8 cellular contexts compared by ENCODE assay signal in the genomic region with DNA sequence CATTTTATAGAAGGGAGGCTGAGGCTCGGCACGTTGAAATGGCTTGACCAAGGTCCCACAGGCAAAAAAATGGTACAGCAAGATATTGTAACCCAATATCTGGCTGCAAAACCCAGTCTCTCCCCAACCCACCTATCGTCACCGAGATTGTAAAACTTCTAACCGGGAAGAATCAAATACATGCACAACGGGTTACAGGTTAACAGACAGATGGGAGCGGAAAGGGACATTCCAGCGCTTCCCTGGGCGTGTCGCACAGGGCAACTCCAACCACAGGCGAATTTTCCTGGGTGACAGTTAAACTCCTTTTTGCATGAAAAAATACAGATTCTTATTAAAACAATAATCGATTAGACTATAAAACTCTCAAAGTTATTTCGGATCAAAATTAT. TPM values are rescaled to one million over a fixed set of nuclear protein-coding genes. Genes with fewer than 3 reads are reported as not detected.
DNase-seq lines count a peak whose midpoint lies in the region; ATAC-seq and TF ChIP-seq lines count a peak whose summit lies in the region.

No MANE protein-coding gene starts in this region.

- DNase-seq in BE2C = no peak
- DNase-seq in spleen = no peak
- no peak for DNase-seq in SHP77 treated with DMSO at 0.1 percent for 48 hours (lab: John Stamatoyannopoulos, UW)
- DNase-seq in nucleus accumbens (lab: John Stamatoyannopoulos, UW) = no peak

- WGBS in HUES64 = 2% methylated on average over 13 of the region's 13 CpGs
- 0 to 2% (median 0%) methylated on average over 13 of the region's 13 CpGs for WGBS in spleen, 5 donors

- H3K4me1 ChIP-seq in BE2C (no peaks in the 10 kb centered on the region), HUES64 (ENCODE audit: insufficient read depth, low read length) (peaks cover 19% of the 10 kb centered on the region; the same call in 1 of the 2 replicates), iPS-20b (ENCODE audit: insufficient read depth, low read length) (peaks cover 6% of the 10 kb centered on the region; the same call in 1 of the 2 replicates), spleen (peaks cover 17 to 64% (median 44%) of the 10 kb centered on the region in 6 donors)

- intact Hi-C loops in spleen (cut with DNase I; ENCODE audit: low total_unique reads) = loop anchor here (10.0 kb wide), 2 partner anchors 249 to 479 kb away; partner anchors contain the start of gene FGGY

- TF ChIP-seq CTCF in BE2C (IDR thresholded peaks at IDR 0.05; ENCODE audit: low read depth, low read length) (no peak), spleen (IDR thresholded peaks at IDR 0.05 in 8 of 11, conservative IDR thresholded peaks at IDR 0.05 in 3 of 11) (no peak)

- H3K36me3 ChIP-seq in BE2C (no peaks in the 10 kb centered on the region), HUES64 (ENCODE audit: insufficient read depth, low read length) (no peaks in the 10 kb centered on the region), iPS-20b (ENCODE audit: insufficient read depth, low read depth, low read length) (no peaks in the 10 kb centered on the region), spleen (no peaks in the 10 kb centered on the region)

- H3K9me3 ChIP-seq in BE2C (no peaks in the 10 kb centered on the region), HUES64 (ENCODE audit: insufficient read depth, low read depth, low read length) (no peaks in the 10 kb centered on the region), iPS-20b (ENCODE audit: insufficient read depth, low read depth, low read length) (no peaks in the 10 kb centered on the region), spleen (no peaks in the 10 kb centered on the region)

- ATAC-seq in GM19452 (IDR thresholded peaks at IDR 0.05; ENCODE audit: unreplicated experiment) = peak; percentile 7

- H3K9ac ChIP-seq in HUES64 (ENCODE audit: low read depth, low read length) (peak overlapping the region; percentile 34; the same call in 1 of the 2 replicates), iPS-20b (ENCODE audit: low read depth, low read length) (peak overlapping the region; percentile 29; the same call in 1 of the 2 replicates)

- peak overlapping the region; percentile 19; the same call in 1 of the 2 replicates for H3K27ac ChIP-seq in HUES64 (ENCODE audit: low read depth, low read length)
- H3K27ac ChIP-seq in angular gyrus (ENCODE audit: low read depth, low read length) = peak overlapping the region; percentile 46
- no peak overlapping the region for H3K27ac ChIP-seq in iPS-20b (ENCODE audit: low read length)
- peak overlapping the region; percentile 85 to 97 (median 93) for H3K27ac ChIP-seq in spleen

- TF ChIP-seq POLR2A in spleen (IDR thresholded peaks at IDR 0.05) = no peak

- peak overlapping the region; percentile 58 for H3K4me3 ChIP-seq in BE2C (ENCODE audit: low read depth, low read length)
- H3K4me3 ChIP-seq in HUES64 (ENCODE audit: low read length) = peak overlapping the region; percentile 58
- H3K4me3 ChIP-seq in iPS-20b (ENCODE audit: low read length) = peak overlapping the region; percentile 66
- H3K4me3 ChIP-seq in spleen = peak overlapping the region; percentile 43 to 83 (median 62)

- no peaks in the 10 kb centered on the region for H3K27me3 ChIP-seq in BE2C
- peaks cover 26% of the 10 kb centered on the region for H3K27me3 ChIP-seq in HUES64 (ENCODE audit: insufficient read depth, low read length)
- H3K27me3 ChIP-seq in iPS-20b (ENCODE audit: insufficient read depth, low read length) = peaks cover 28% of the 10 kb centered on the region
- H3K27me3 ChIP-seq in spleen (replicated peaks in 1 of 7) = no peaks in the 10 kb centered on the region

RNA-seq across cellular contexts. Expression of gene JUN, which starts 31.8 kb away (rescaled TPM):
- polyA plus RNA-seq in BE2C (2012; ENCODE audit: insufficient read depth, insufficient read length, low read depth) = 26.6 TPM
- polyA plus RNA-seq in HUES64 (2013, experiment 1 of 2) = 6.0 TPM
- 6.0 TPM for polyA plus RNA-seq in HUES64 (2013, experiment 2 of 2)
- 100 to 1,000 TPM in 1 of 7 donors, 10 to 100 TPM in 6; 33.7 to 162 (median 60.3) TPM for total RNA-seq in spleen
- 10 to 100 TPM in 2 of 3 donors, 1 to 10 TPM in 1; 8.3 to 40.8 (median 18.6) TPM for polyA plus RNA-seq in spleen
